Comparison of ENCODE assay signal across 24 cellular contexts in the genomic region with DNA sequence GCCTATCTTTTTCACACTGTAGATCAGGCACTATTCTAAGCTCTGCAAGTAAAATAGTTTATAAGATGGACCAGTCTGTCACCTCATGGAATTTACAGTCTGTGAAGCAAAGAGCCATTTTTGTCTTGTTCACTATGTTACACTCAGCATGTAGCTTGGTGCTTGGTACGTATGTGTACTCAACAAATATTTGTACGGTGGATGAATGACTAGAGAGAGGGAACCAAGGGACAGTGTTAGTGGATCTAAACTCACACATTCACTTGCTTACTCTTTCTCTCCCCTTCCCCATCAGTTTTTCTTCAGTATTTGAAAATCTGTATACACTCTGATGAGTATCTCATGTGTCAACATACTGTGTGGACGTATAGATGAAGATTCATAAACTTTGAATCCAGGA. TPM values are rescaled to one million over a fixed set of nuclear protein-coding genes. Genes with fewer than 3 reads are reported as not detected.
DNase-seq lines count a peak whose midpoint lies in the region; ATAC-seq and TF ChIP-seq lines count a peak whose summit lies in the region.
"Had no signal": no experiment of that assay in that cellular context is flagged by ENCODE, and none has a peak within 500 bp of the region (broad histone marks: within the 10 kb centered on the region; RNA-seq: fewer than 3 reads in every experiment).

No MANE protein-coding gene starts in this region.

- no peak for TF ChIP-seq EP300 in gastroesophageal sphincter (IDR thresholded peaks at IDR 0.05)

- 61 to 75% methylated on average over 2 to 3 of the region's 3 CpGs for WGBS in gastroesophageal sphincter (ENCODE audit: low coverage in 1 of 2), 2 donors

- peaks cover 6% of the 10 kb centered on the region for H3K27me3 ChIP-seq in gastroesophageal sphincter
- H3K27me3 ChIP-seq: BLaER1 treated with 17β-estradiol and CSF1 and Interleukin-3, amounts not matched to agents 10 nM and 100 nM had no signal

- ATAC-seq in gastroesophageal sphincter (no peak), GM19023 (IDR thresholded peaks at IDR 0.05; ENCODE audit: unreplicated experiment) (no peak)
- ATAC-seq: A549; CD8-positive, alpha-beta T cell; GM12878 had no signal

- no peaks in the 10 kb centered on the region for H3K4me1 ChIP-seq in gastroesophageal sphincter
- H3K4me1 ChIP-seq: A549; BLaER1 treated with 17β-estradiol and CSF1 and Interleukin-3, amounts not matched to agents 10 nM and 100 nM; Caco-2 had no signal

- no peaks in the 10 kb centered on the region for H3K36me3 ChIP-seq in gastroesophageal sphincter
- H3K36me3 ChIP-seq: BLaER1 treated with 17β-estradiol and CSF1 and Interleukin-3, amounts not matched to agents 10 nM and 100 nM had no signal

- H3K9me3 ChIP-seq in gastroesophageal sphincter, result peaks cover 0 to 9% (median 2%) of the 10 kb centered on the region in 3 donors
- H3K9me3 ChIP-seq: A549 had no signal

- DNase-seq in SHP77 (lab: John Stamatoyannopoulos, UW) (peak; percentile 7), SHP77 treated with DMSO at 0.1 percent for 48 hours (lab: John Stamatoyannopoulos, UW) (no peak), DMS53 (lab: John Stamatoyannopoulos, UW) (peak; percentile 86), DMS53 treated with DMSO at 0.1 percent for 48 hours (lab: John Stamatoyannopoulos, UW; ENCODE audit: unreplicated experiment) (peak; percentile 76), pons (ENCODE audit: low spot score) (peak; percentile 1), foreskin melanocyte (no peak)
- DNase-seq: 8988T; AML-193; Caco-2; Calu3; CD4-positive, alpha-beta T cell; CD8-positive, alpha-beta T cell; DND-41; EL; GDM1 had no signal

- TF ChIP-seq POLR2A in gastroesophageal sphincter (IDR thresholded peaks at IDR 0.05), result no peak

- H3K27ac ChIP-seq in gastroesophageal sphincter, result no peak overlapping the region
- H3K27ac ChIP-seq: A549; BLaER1 treated with 17β-estradiol and CSF1 and Interleukin-3, amounts not matched to agents 10 nM and 100 nM; C4-2B had no signal

- no peak overlapping the region for H3K4me3 ChIP-seq in gastroesophageal sphincter
- H3K4me3 ChIP-seq: A549; BLaER1 treated with 17β-estradiol and CSF1 and Interleukin-3, amounts not matched to agents 10 nM and 100 nM; GM12878 had no signal

- no peak for TF ChIP-seq CTCF in gastroesophageal sphincter (IDR thresholded peaks at IDR 0.05)

RNA-seq across cellular contexts. Expression of gene PTF1A, which starts 45.9 kb away (rescaled TPM):
- not detected for total RNA-seq in gastroesophageal sphincter
- total RNA-seq: B cell; Caco-2; Calu3; CD4-positive, alpha-beta T cell; CD8-positive, alpha-beta T cell; Daoy; G401; GM12878 had no signal

Comparison
In these comparisons a context has a peak if more than half of its experiments do, and no peak if none do; other contexts are left out.
1. DNase-seq: peak in SHP77 (2 of 2), DMS53 (single experiment), DMS53 treated with DMSO at 0.1 percent for 48 hours (single experiment) and pons (single experiment); none in SHP77 treated with DMSO at 0.1 percent for 48 hours (single experiment) and foreskin melanocyte (single experiment).